Comparison of ENCODE assay signal across 9 cellular contexts in genomic region chr3:13332158-13332557, GRCh38.
A peak's percentile ranks its signal among the peaks of the same experiment; 100 is the strongest.
DNase-seq lines count a peak whose midpoint lies in the region; ATAC-seq and TF ChIP-seq lines count a peak whose summit lies in the region.
"Had no signal": no experiment of that assay in that cellular context is flagged by ENCODE, and none has a peak within 500 bp of the region (broad histone marks: within the 10 kb centered on the region; RNA-seq: fewer than 3 reads in every experiment).

No MANE protein-coding gene starts in this region.

- H3K36me3 ChIP-seq in mesenchymal stem cell (ENCODE audit: control insufficient read depth in 1 of 2, insufficient read depth in 2 of 2, low read depth in 1 of 2, low read length in 2 of 2) (no peaks in the 10 kb centered on the region), ovary (no peaks in the 10 kb centered on the region)
- peaks cover 96% of the 10 kb centered on the region for H3K36me3 ChIP-seq in effector memory CD4-positive, alpha-beta T cell (ENCODE audit: control insufficient read depth, insufficient read depth, low read length)

- H3K4me3 ChIP-seq in mesenchymal stem cell (ENCODE audit: insufficient read depth in 1 of 2, low read depth in 1 of 2, low read length in 2 of 2) (no peak overlapping the region), ovary (no peak overlapping the region)
- H3K4me3 ChIP-seq in effector memory CD4-positive, alpha-beta T cell (ENCODE audit: insufficient read depth, low read depth, low read length, poor library complexity, severe bottlenecking) = no peak overlapping the region
- H3K4me3 ChIP-seq: right lobe of liver had no signal

- DNase-seq in chondrocyte (ENCODE audit: low spot score) (no peak), mesenchymal stem cell (no peak), ovary (no peak), T-helper 1 cell (no peak)
- no peak for DNase-seq in effector memory CD4-positive, alpha-beta T cell
- DNase-seq: right lobe of liver had no signal

- TF ChIP-seq EP300 in ovary (IDR thresholded peaks at IDR 0.05) = no peak

- whole genome bisulfite sequencing in mesenchymal stem cell = 70% methylated on average over 7 of the region's 8 CpGs
- WGBS in ovary, 3 donors = 66 to 78% (median 69%) methylated on average over 8 of the region's 8 CpGs

- H3K9me3 Mint-ChIP-seq in chondrocyte (ENCODE audit: low read depth) = no peaks in the 10 kb centered on the region

- H3K27ac ChIP-seq in mesenchymal stem cell (ENCODE audit: low read length, poor library complexity, severe bottlenecking) (no peak overlapping the region), ovary (no peak overlapping the region)
- H3K27ac ChIP-seq in effector memory CD4-positive, alpha-beta T cell (ENCODE audit: insufficient read depth, low read length, poor library complexity, severe bottlenecking) = no peak overlapping the region
- H3K27ac ChIP-seq: right lobe of liver had no signal

- no peak overlapping the region for H3K4me2 ChIP-seq in mesenchymal stem cell (ENCODE audit: low read length, poor library complexity, severe bottlenecking)

- no peak overlapping the region for H3K23ac ChIP-seq in mesenchymal stem cell (ENCODE audit: low read length in 2 of 2)

- no peak overlapping the region for H2BK5ac ChIP-seq in mesenchymal stem cell (ENCODE audit: low read depth, low read length, poor library complexity, severe bottlenecking)

- no peak overlapping the region for H3K9ac ChIP-seq in mesenchymal stem cell (ENCODE audit: low read length)

- no peak overlapping the region for H2BK15ac ChIP-seq in mesenchymal stem cell (ENCODE audit: low read depth, poor library complexity, severe bottlenecking)

- TF ChIP-seq POLR2A in ovary (IDR thresholded peaks at IDR 0.05) = no peak

- H2AK5ac ChIP-seq in mesenchymal stem cell (ENCODE audit: low read length, severe bottlenecking) = no peak overlapping the region

- no peaks in the 10 kb centered on the region for H3K79me1 ChIP-seq in mesenchymal stem cell (replicated peaks; ENCODE audit: low read length, poor library complexity, severe bottlenecking)

- H3K18ac ChIP-seq in mesenchymal stem cell (ENCODE audit: low read depth in 1 of 2, low read length in 2 of 2) = no peak overlapping the region

- peaks cover 6% of the 10 kb centered on the region for H3K4me1 Mint-ChIP-seq in chondrocyte (ENCODE audit: low read depth)

- no peak overlapping the region for H2BK12ac ChIP-seq in mesenchymal stem cell (ENCODE audit: low read length in 2 of 2)

- H2AFZ ChIP-seq in mesenchymal stem cell (ENCODE audit: low read depth, low read length) = no peak overlapping the region

- H3K4me3 Mint-ChIP-seq in chondrocyte (ENCODE audit: unreplicated experiment) = no peak overlapping the region

- H3K9me3 ChIP-seq in mesenchymal stem cell (ENCODE audit: control insufficient read depth, low read length) (no peaks in the 10 kb centered on the region), ovary (no peaks in the 10 kb centered on the region)
- no peaks in the 10 kb centered on the region for H3K9me3 ChIP-seq in effector memory CD4-positive, alpha-beta T cell (ENCODE audit: control insufficient read depth, low read length)
- H3K9me3 ChIP-seq: right lobe of liver had no signal

- intact Hi-C loops in ovary (cut with DNase I) = no loop called here

- H3K36me3 Mint-ChIP-seq in chondrocyte (ENCODE audit: low read depth) = no peaks in the 10 kb centered on the region

- H3K27ac Mint-ChIP-seq in chondrocyte (ENCODE audit: unreplicated experiment) = peak overlapping the region; percentile 27

- ATAC-seq in GM18498 (IDR thresholded peaks at IDR 0.05; ENCODE audit: unreplicated experiment) (peak; percentile 94), GM21423 (IDR thresholded peaks at IDR 0.05; ENCODE audit: unreplicated experiment) (peak; percentile 93), HG03565 (IDR thresholded peaks at IDR 0.05; ENCODE audit: unreplicated experiment) (peak; percentile 90)

- H4K8ac ChIP-seq in mesenchymal stem cell (ENCODE audit: low read length) = no peak overlapping the region

- H3K27me3 ChIP-seq in mesenchymal stem cell (ENCODE audit: control insufficient read depth in 1 of 2, insufficient read depth in 1 of 2, low read length in 2 of 2) (peaks cover 8 to 49% of the 10 kb centered on the region in 2 experiments), ovary (no peaks in the 10 kb centered on the region)
- H3K27me3 ChIP-seq in effector memory CD4-positive, alpha-beta T cell (replicated peaks; ENCODE audit: control insufficient read depth, insufficient read depth, low read length, poor library complexity, severe bottlenecking) = no peaks in the 10 kb centered on the region
- H3K27me3 ChIP-seq: right lobe of liver had no signal

- no peak overlapping the region for H4K91ac ChIP-seq in mesenchymal stem cell (ENCODE audit: low read length)

- H3K14ac ChIP-seq in mesenchymal stem cell (ENCODE audit: low read length in 2 of 2) = no peak overlapping the region

- H3K4ac ChIP-seq in mesenchymal stem cell (ENCODE audit: low read depth in 1 of 2, low read length in 2 of 2) = no peak overlapping the region

- H3K27me3 Mint-ChIP-seq in chondrocyte (ENCODE audit: low read depth) = peaks cover 3% of the 10 kb centered on the region

- H3K4me1 ChIP-seq in mesenchymal stem cell (ENCODE audit: control insufficient read depth, insufficient read depth, low read depth, low read length) (peaks cover 11% of the 10 kb centered on the region), ovary (ENCODE audit: insufficient read depth) (no peaks in the 10 kb centered on the region)
- H3K4me1 ChIP-seq in effector memory CD4-positive, alpha-beta T cell (ENCODE audit: control insufficient read depth, insufficient read depth, low read length, poor library complexity, severe bottlenecking) = no peaks in the 10 kb centered on the region
- H3K4me1 ChIP-seq: right lobe of liver had no signal

- no peak overlapping the region for H2BK120ac ChIP-seq in mesenchymal stem cell (ENCODE audit: low read depth, low read length)

- TF ChIP-seq CTCF in chondrocyte (IDR thresholded peaks at IDR 0.05) = no peak
- no peak for TF ChIP-seq CTCF in ovary (IDR thresholded peaks at IDR 0.05)
